In genomic region chr1:201955750-201956143, GRCh38 we compare ENCODE assay signal across 8 cellular contexts. TPM values are rescaled to one million over a fixed set of nuclear protein-coding genes. Genes with fewer than 3 reads are reported as not detected.
DNase-seq lines count a peak whose midpoint lies in the region; ATAC-seq and TF ChIP-seq lines count a peak whose summit lies in the region.

No MANE protein-coding gene starts in this region.

- 1% methylated on average over 14 of the region's 14 CpGs for WGBS in SK-N-SH (ENCODE audit: low lambda C conversion rate)

- H3K27me3 Mint-ChIP-seq in T-helper 17 cell (no peaks in the 10 kb centered on the region), glutamatergic neuron (ENCODE audit: unreplicated experiment) (no peaks in the 10 kb centered on the region)
- H3K27me3 Mint-ChIP-seq in stimulated activated naive B cell treated with anti-CD40 and anti-IgM and Interleukin-4, amounts not matched to agents 10 μg/mL and 1 μg/mL and 100 μg/mL, for 72 hours: no peaks in the 10 kb centered on the region

- H3K9me2 ChIP-seq in SK-N-SH: no peaks in the 10 kb centered on the region

- CTCF ChIA-PET in SK-N-SH (lab: Yijun Ruan, JAX): interaction anchor here (0.9 to 6.4 kb wide), 2 partner anchors 18 to 61 kb away, joined by 4 to 49 read pairs; no protein-coding TSS in a partner anchor

- H3K27ac ChIP-seq in SK-N-SH (ENCODE audit: low read depth in 2 of 2, low read length in 1 of 2): peak overlapping the region; percentile 74 to 94; a peak in 3 of 4 replicates

- peaks cover 10% of the 10 kb centered on the region for H4K20me1 ChIP-seq in SK-N-SH (ENCODE audit: insufficient read depth)

- DNase-seq in SK-N-SH: no peak
- DNase-seq in T-helper 17 cell: no peak
- no peak for DNase-seq in glutamatergic neuron
- no peak for DNase-seq in stimulated activated naive B cell treated with anti-CD40 and anti-IgM and Interleukin-4, amounts not matched to agents 10 μg/mL and 1 μg/mL and 100 μg/mL, for 72 hours
- DNase-seq in middle frontal gyrus (ENCODE audit: extremely low spot score, low spot score): no peak
- DNase-seq in EL: no peak

- TF ChIP-seq CTCF in SK-N-SH (IDR thresholded peaks at IDR 0.05) (no peak), glutamatergic neuron (IDR thresholded peaks at IDR 0.05; ENCODE audit: partially characterized antibody, unreplicated experiment) (no peak)

- ATAC-seq in SK-N-SH treated with all-trans-retinoic acid at 6 μM for 48 hours (no peak), T-helper 17 cell (no peak), GM18517 (IDR thresholded peaks at IDR 0.05; ENCODE audit: unreplicated experiment) (no peak)
- peak; percentile 10 to 20 for ATAC-seq in stimulated activated naive B cell treated with anti-CD40 and anti-IgM and Interleukin-4, amounts not matched to agents 10 μg/mL and 1 μg/mL and 100 μg/mL, for 72 hours (replicated peaks)

- H3K27ac Mint-ChIP-seq in T-helper 17 cell: peak overlapping the region; percentile 96
- peak overlapping the region; percentile 97 for H3K27ac Mint-ChIP-seq in glutamatergic neuron (ENCODE audit: unreplicated experiment)
- H3K27ac Mint-ChIP-seq in stimulated activated naive B cell treated with anti-CD40 and anti-IgM and Interleukin-4, amounts not matched to agents 10 μg/mL and 1 μg/mL and 100 μg/mL, for 72 hours: peak overlapping the region; percentile 99

- no peaks in the 10 kb centered on the region for H3K27me3 ChIP-seq in SK-N-SH (ENCODE audit: insufficient read depth)

- H3K4me3 Mint-ChIP-seq in T-helper 17 cell: peak overlapping the region; percentile 95
- H3K4me3 Mint-ChIP-seq in glutamatergic neuron (ENCODE audit: unreplicated experiment): peak overlapping the region; percentile 99
- H3K4me3 Mint-ChIP-seq in stimulated activated naive B cell treated with anti-CD40 and anti-IgM and Interleukin-4, amounts not matched to agents 10 μg/mL and 1 μg/mL and 100 μg/mL, for 72 hours: peak overlapping the region; percentile 91 to 99

- H3K9me3 ChIP-seq in SK-N-SH (no peaks in the 10 kb centered on the region), T-helper 17 cell (ENCODE audit: control insufficient read depth, low read length, poor library complexity, severe bottlenecking) (no peaks in the 10 kb centered on the region)

- no peak for TF ChIP-seq EP300 in SK-N-SH (IDR thresholded peaks at IDR 0.05; ENCODE audit: borderline replicate concordance in 1 of 2, low read depth in 1 of 2, low read length in 1 of 2)

- no peak for TF ChIP-seq RAD21 in SK-N-SH (IDR thresholded peaks at IDR 0.05; ENCODE audit: low read length)

- H3K9me3 Mint-ChIP-seq in glutamatergic neuron (ENCODE audit: unreplicated experiment): peaks cover 8% of the 10 kb centered on the region
- H3K9me3 Mint-ChIP-seq in stimulated activated naive B cell treated with anti-CD40 and anti-IgM and Interleukin-4, amounts not matched to agents 10 μg/mL and 1 μg/mL and 100 μg/mL, for 72 hours: no peaks in the 10 kb centered on the region

- peak overlapping the region; percentile 80 for H3K4me2 ChIP-seq in SK-N-SH

- H3K79me2 ChIP-seq in SK-N-SH (ENCODE audit: insufficient read depth): peaks cover 61% of the 10 kb centered on the region

- H3K4me3 ChIP-seq in SK-N-SH (ENCODE audit: low read depth in 2 of 2, low read length in 1 of 2): peak overlapping the region; percentile 84 to 98

- H3K4me1 Mint-ChIP-seq in T-helper 17 cell: peaks cover 11% of the 10 kb centered on the region
- H3K4me1 Mint-ChIP-seq in glutamatergic neuron (ENCODE audit: low read depth, unreplicated experiment): peaks cover 5% of the 10 kb centered on the region
- H3K4me1 Mint-ChIP-seq in stimulated activated naive B cell treated with anti-CD40 and anti-IgM and Interleukin-4, amounts not matched to agents 10 μg/mL and 1 μg/mL and 100 μg/mL, for 72 hours: peaks cover 7 to 16% of the 10 kb centered on the region in 2 donors

- peaks cover 16% of the 10 kb centered on the region for H3F3A ChIP-seq in SK-N-SH (replicated peaks; ENCODE audit: insufficient read depth)

- peaks cover 2% of the 10 kb centered on the region for H3K36me3 Mint-ChIP-seq in T-helper 17 cell (ENCODE audit: low read depth)
- H3K36me3 Mint-ChIP-seq in glutamatergic neuron (ENCODE audit: unreplicated experiment): no peaks in the 10 kb centered on the region
- peaks cover 14 to 21% of the 10 kb centered on the region in 2 donors for H3K36me3 Mint-ChIP-seq in stimulated activated naive B cell treated with anti-CD40 and anti-IgM and Interleukin-4, amounts not matched to agents 10 μg/mL and 1 μg/mL and 100 μg/mL, for 72 hours

- peak overlapping the region; percentile 98 for H2AFZ ChIP-seq in SK-N-SH (ENCODE audit: low read depth)

- H3K9ac ChIP-seq in SK-N-SH: peak overlapping the region; percentile 94

- peaks cover 0 to 3% of the 10 kb centered on the region in 2 experiments; a peak in 2 of 4 replicates for H3K4me1 ChIP-seq in SK-N-SH (ENCODE audit: control insufficient read depth in 1 of 2, insufficient read depth in 2 of 2, low read depth in 1 of 2, low read length in 1 of 2)

- POLR2A ChIA-PET in SK-N-SH (lab: Yijun Ruan, JAX): interaction anchor here (1.0 to 1.1 kb wide), 3 partner anchors 9 to 62 kb away, joined by 3 to 6 read pairs (median 3); partner anchors contain the start of gene LMOD1

- H3K36me3 ChIP-seq in SK-N-SH (replicated peaks in 1 of 2; ENCODE audit: control insufficient read depth in 1 of 2, insufficient read depth in 2 of 2, low read length in 1 of 2): peaks cover 19 to 31% of the 10 kb centered on the region in 2 experiments

TF ChIP-seq in SK-N-SH, 30 proteins besides CTCF, POLR2A, EP300 and RAD21:
- TF ChIP-seq MXI1 (IDR thresholded peaks at IDR 0.05; ENCODE audit: low read depth, low read length): no peak
- 0 out of 2 replicates have a peak, but pooled peaks have one; percentile 0 for TF ChIP-seq SMC3 (IDR thresholded peaks at IDR 0.05; ENCODE audit: low read depth, low read length)

TF ChIP-seq in SK-N-SH treated with all-trans-retinoic acid at 6 μM for 48 hours, 23 proteins besides CTCF, POLR2A, EP300 and RAD21:
- TF ChIP-seq PPARA (CRISPR knock-in tag; IDR thresholded peaks at IDR 0.05; ENCODE audit: borderline replicate concordance) (no peak), CREB5 (CRISPR knock-in tag; IDR thresholded peaks at IDR 0.05; ENCODE audit: low read depth) (no peak), TCF4 (CRISPR knock-in tag; IDR thresholded peaks at IDR 0.05; ENCODE audit: borderline replicate concordance) (no peak), CSRNP3 (CRISPR knock-in tag; IDR thresholded peaks at IDR 0.05) (no peak), TOX (CRISPR knock-in tag; IDR thresholded peaks at IDR 0.05; ENCODE audit: borderline replicate concordance) (no peak), GLIS3 (CRISPR knock-in tag; IDR thresholded peaks at IDR 0.05) (no peak)

RNA-seq across cellular contexts. Expression of gene TIMM17A, which starts 0.4 kb away (rescaled TPM):
- 33.6 and 51.6 TPM in 2 replicates for polyA plus RNA-seq in SK-N-SH (2012; rRNA removed)
- polyA plus RNA-seq in SK-N-SH (2012; cell fraction: cytosol; rRNA removed): 59.3 and 72.7 TPM in 2 replicates
- polyA plus RNA-seq in SK-N-SH (2012; cell fraction: nucleus; rRNA removed): 20.6 and 39.2 TPM in 2 replicates
- total RNA-seq in T-helper 17 cell: 10 to 100 TPM; 36.8 to 48.4 TPM
- 69.8 TPM for total RNA-seq in glutamatergic neuron (ENCODE audit: unreplicated experiment)

RNA-seq across cellular contexts. Expression of gene LMOD1, which starts 9.4 kb away (rescaled TPM):
- polyA plus RNA-seq in SK-N-SH (2012; rRNA removed): 2.7 and 4.9 TPM in 2 replicates
- polyA plus RNA-seq in SK-N-SH (2012; cell fraction: cytosol; rRNA removed): 2.5 and 2.8 TPM in 2 replicates
- polyA plus RNA-seq in SK-N-SH (2012; cell fraction: nucleus; rRNA removed): 7.2 and 8.2 TPM in 2 replicates
- total RNA-seq in T-helper 17 cell: not detected
- total RNA-seq in glutamatergic neuron (ENCODE audit: unreplicated experiment): 0.20 TPM

RNA-seq across cellular contexts. Expression of gene RNPEP, which starts 26.7 kb away (rescaled TPM):
- polyA plus RNA-seq in SK-N-SH (2012; rRNA removed): 36.7 and 46.7 TPM in 2 replicates
- polyA plus RNA-seq in SK-N-SH (2012; cell fraction: cytosol; rRNA removed): 45.5 and 49.7 TPM in 2 replicates
- polyA plus RNA-seq in SK-N-SH (2012; cell fraction: nucleus; rRNA removed): 84.1 and 88.4 TPM in 2 replicates
- total RNA-seq in T-helper 17 cell (10 to 100 TPM; 21.4 to 28.6 TPM), glutamatergic neuron (ENCODE audit: unreplicated experiment) (42.4 TPM)

RNA-seq across cellular contexts. Expression of gene ELF3, which starts 54.6 kb away (rescaled TPM):
- 0.10 and 0.11 TPM in 2 replicates for polyA plus RNA-seq in SK-N-SH (2012; rRNA removed)
- 0.04 and 0.05 TPM in 2 replicates for polyA plus RNA-seq in SK-N-SH (2012; cell fraction: cytosol; rRNA removed)
- 1.3 and 1.5 TPM in 2 replicates for polyA plus RNA-seq in SK-N-SH (2012; cell fraction: nucleus; rRNA removed)
- total RNA-seq in T-helper 17 cell: 1 to 10 TPM; 1.6 to 2.0 TPM
- 0.96 TPM for total RNA-seq in glutamatergic neuron (ENCODE audit: unreplicated experiment)

Comparison
In these comparisons a context has a peak if more than half of its experiments do, and no peak if none do; other contexts are left out.
1. ATAC-seq: peak in stimulated activated naive B cell treated with anti-CD40 and anti-IgM and Interleukin-4, amounts not matched to agents 10 μg/mL and 1 μg/mL and 100 μg/mL, for 72 hours (2 of 2); none in SK-N-SH treated with all-trans-retinoic acid at 6 μM for 48 hours (single experiment), T-helper 17 cell (single experiment) and GM18517 (single experiment).
2. Peak in every context shown above with its lines, with median percentiles within 50 percentile points of each other: H3K27ac Mint-ChIP-seq and H3K4me3 Mint-ChIP-seq.